Comparison of ENCODE assay signal across 7 cellular contexts in genomic region chr3:25663324-25664065, GRCh38. TPM values are rescaled to one million over a fixed set of nuclear protein-coding genes. Genes with fewer than 3 reads are reported as not detected.
DNase-seq lines count a peak whose midpoint lies in the region; ATAC-seq, FAIRE-seq and TF ChIP-seq lines count a peak whose summit lies in the region.

No MANE protein-coding gene starts in this region.

- TF ChIP-seq CTCF in GM12864 (IDR thresholded peaks at IDR 0.05; ENCODE audit: low read depth, low read length, missing control alignments) (no peak), bronchial epithelial cell (IDR thresholded peaks at IDR 0.05; ENCODE audit: insufficient read depth, low read length, severe bottlenecking) (no peak), left lung (IDR thresholded peaks at IDR 0.05) (no peak)

- H3K4me3 ChIP-seq in GM12864 (ENCODE audit: low read depth, low read length) (peak overlapping the region; percentile 78), bronchial epithelial cell (ENCODE audit: low read depth, low read length) (peak overlapping the region; percentile 80), left lung (peak overlapping the region; percentile 62 to 65)

- H3K9me3 ChIP-seq in left lung = no peaks in the 10 kb centered on the region

- H3K4me1 ChIP-seq in left lung = peaks cover 16 to 57% of the 10 kb centered on the region in 2 donors

- no peaks in the 10 kb centered on the region for H3K36me3 ChIP-seq in bronchial epithelial cell (ENCODE audit: control insufficient read depth, insufficient read depth, low read length)
- no peaks in the 10 kb centered on the region for H3K36me3 ChIP-seq in left lung

- peak; percentile 46 for DNase-seq in GM12864 (ENCODE audit: low read depth)
- peak; percentile 73 for DNase-seq in HuH-7 (ENCODE audit: low spot score)
- peak; percentile 81 for DNase-seq in SIG-M5 treated with dmso at 0.1 percent for 504 hours (lab: John Stamatoyannopoulos, UW; ENCODE audit: unreplicated experiment)
- DNase-seq in bronchial epithelial cell (ENCODE audit: low read depth) = peak; percentile 28
- no peak for DNase-seq in left lung
- DNase-seq in stromal cell of bone marrow (ENCODE audit: low read depth) = peak; percentile 5

- H3K27ac ChIP-seq in left lung = peak overlapping the region; percentile 97

- ATAC-seq in GM21528 (IDR thresholded peaks at IDR 0.05; ENCODE audit: low FRiP score, unreplicated experiment) (peak; percentile 36), left lung (peak; percentile 32)

- no peak for FAIRE-seq in bronchial epithelial cell (lab: Jason Lieb, UNC)

- intact Hi-C loops in left lung (cut with DNase I) = loop anchor here in 1 of 2 donors (10.0 kb wide), 1 partner anchor 121 kb away; the partner anchor contains the start of gene NGLY1

- H3K27me3 ChIP-seq in bronchial epithelial cell (ENCODE audit: control insufficient read depth, insufficient read depth, low read length) (no peaks in the 10 kb centered on the region), left lung (no peaks in the 10 kb centered on the region)

RNA-seq across cellular contexts. Expression of gene TOP2B, which starts 1.2 kb away (rescaled TPM):
- total RNA-seq in bronchial epithelial cell (43.2 and 53.6 TPM in 2 replicates), left lung (100 to 1,000 TPM in 1 of 2 donors, 10 to 100 TPM in 1; 92.7 to 100 TPM)

Comparison
In these comparisons a context has a peak if more than half of its experiments do, and no peak if none do; other contexts are left out.
1. DNase-seq: peak in GM12864 (single experiment), HuH-7 (single experiment), SIG-M5 treated with dmso at 0.1 percent for 504 hours (single experiment), bronchial epithelial cell (single experiment) and stromal cell of bone marrow (single experiment); none in left lung (0 of 2).
2. Peak in every context shown above with its lines, with median percentiles within 50 percentile points of each other: H3K4me3 ChIP-seq.